In the genomic region with DNA sequence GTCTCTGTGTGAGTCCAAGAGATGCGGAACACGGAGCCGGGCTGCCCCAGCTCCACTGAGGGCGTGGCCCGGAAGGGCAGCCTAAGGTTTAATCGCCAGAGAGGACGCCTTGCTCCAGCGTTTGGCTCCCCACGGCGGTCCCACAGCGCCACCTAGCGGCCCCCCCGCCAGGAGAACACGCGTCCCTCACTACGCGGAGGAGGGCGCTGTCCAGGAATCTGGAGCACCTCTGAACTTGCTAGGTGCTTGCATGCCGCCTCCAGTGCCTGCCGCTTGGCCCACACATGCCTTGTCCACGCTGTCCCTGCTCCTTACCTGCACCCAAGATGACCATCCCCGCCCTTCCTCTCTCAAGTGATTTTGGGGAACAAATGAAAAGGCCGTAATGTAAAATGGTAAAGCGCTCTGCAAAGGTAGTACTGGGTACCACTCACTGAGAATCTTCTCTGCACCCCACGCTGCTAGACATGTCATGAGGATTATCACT, we compare ENCODE assay signal across 8 cellular contexts. TPM values are rescaled to one million over a fixed set of nuclear protein-coding genes. Genes with fewer than 3 reads are reported as not detected.
DNase-seq lines count a peak whose midpoint lies in the region; ATAC-seq, FAIRE-seq and TF ChIP-seq lines count a peak whose summit lies in the region.

No MANE protein-coding gene starts in this region.

- peak; percentile 42 for TF ChIP-seq CTCF in activated B cell treated with CpG ODN at 0.5 μM for 24 hours (IDR thresholded peaks at IDR 0.05)
- peak; percentile 100 for TF ChIP-seq CTCF in bronchial epithelial cell (IDR thresholded peaks at IDR 0.05; ENCODE audit: insufficient read depth, low read length, severe bottlenecking)
- TF ChIP-seq CTCF in kidney epithelial cell (IDR thresholded peaks at IDR 0.05; ENCODE audit: insufficient read depth, low read length, poor library complexity, severe bottlenecking), result peak; percentile 100

- DNase-seq in Ammon's horn (ENCODE audit: low spot score) (peak; percentile 83), NCI-H2227 (lab: John Stamatoyannopoulos, UW; ENCODE audit: unreplicated experiment) (peak; percentile 89), activated B cell treated with CpG ODN at 0.5 μM for 24 hours (peak; percentile 71), bronchial epithelial cell (ENCODE audit: low read depth) (peak; percentile 59), kidney epithelial cell (ENCODE audit: low read depth) (no peak)
- peak; percentile 93 to 94 for DNase-seq in stimulated activated CD4-positive, alpha-beta T cell treated with anti-CD3 and anti-CD28 coated beads, Interleukin-2, amount 100 ng/mL, for 24 hours

- H3K36me3 ChIP-seq in bronchial epithelial cell (ENCODE audit: control insufficient read depth, insufficient read depth, low read length) (no peaks in the 10 kb centered on the region), kidney epithelial cell (ENCODE audit: control insufficient read depth, insufficient read depth, low read length) (no peaks in the 10 kb centered on the region)

- no peak for FAIRE-seq in bronchial epithelial cell (lab: Jason Lieb, UNC)

- no peak overlapping the region for H3K27ac Mint-ChIP-seq in activated B cell treated with CpG ODN at 0.5 μM for 24 hours

- intact Hi-C loops in activated B cell treated with CpG ODN at 0.5 μM for 24 hours (cut with micrococcal nuclease), result loop anchor here (1.0 kb wide), 3 partner anchors 217 to 735 kb away; partner anchors contain the start of gene CEP70

- no peaks in the 10 kb centered on the region for H3K36me3 Mint-ChIP-seq in activated B cell treated with CpG ODN at 0.5 μM for 24 hours (ENCODE audit: low read depth)

- CTCF ChIA-PET in activated B cell treated with CpG ODN at 0.5 μM for 24 hours (lab: Charles Lee), result interaction anchor here (0.7 to 1.8 kb wide), 6 partner anchors 8 to 912 kb away, joined by 3 to 9 read pairs (median 4); partner anchors contain the start of gene CEP70

- H3K27me3 ChIP-seq in bronchial epithelial cell (ENCODE audit: control insufficient read depth, insufficient read depth, low read length) (peaks cover 5% of the 10 kb centered on the region), kidney epithelial cell (ENCODE audit: control insufficient read depth, insufficient read depth, low read length) (peaks cover 2% of the 10 kb centered on the region)

- POLR2A ChIA-PET in activated B cell treated with CpG ODN at 0.5 μM for 24 hours (lab: Charles Lee), result no interaction called here

- H3K4me1 Mint-ChIP-seq in activated B cell treated with CpG ODN at 0.5 μM for 24 hours, result peaks cover 9% of the 10 kb centered on the region

- peaks cover 26% of the 10 kb centered on the region for H3K27me3 Mint-ChIP-seq in activated B cell treated with CpG ODN at 0.5 μM for 24 hours

- ATAC-seq in GM18909 (IDR thresholded peaks at IDR 0.05; ENCODE audit: poor library complexity, unreplicated experiment) (peak; percentile 98), HG03139 (IDR thresholded peaks at IDR 0.05; ENCODE audit: unreplicated experiment) (peak; percentile 94), activated B cell treated with CpG ODN at 0.5 μM for 24 hours (ENCODE audit: low read depth) (peak; percentile 93)

- peak overlapping the region; percentile 69 for H3K4me3 Mint-ChIP-seq in activated B cell treated with CpG ODN at 0.5 μM for 24 hours

- H3K4me3 ChIP-seq in bronchial epithelial cell (ENCODE audit: low read depth, low read length) (no peak overlapping the region), kidney epithelial cell (ENCODE audit: low read depth, low read length) (no peak overlapping the region)

- H3K9me3 Mint-ChIP-seq in activated B cell treated with CpG ODN at 0.5 μM for 24 hours, result no peaks in the 10 kb centered on the region

RNA-seq across cellular contexts. Expression of gene MRPS22, which starts 14.4 kb away (rescaled TPM):
- total RNA-seq in activated B cell treated with CpG ODN at 0.5 μM for 24 hours (37.0 and 44.7 TPM in 2 replicates), bronchial epithelial cell (77.7 and 94.2 TPM in 2 replicates), kidney epithelial cell (45.7 and 46.3 TPM in 2 replicates)

Comparison
In these comparisons a context has a peak if more than half of its experiments do, and no peak if none do; other contexts are left out.
1. CTCF ChIP-seq: peak in every context shown above with its lines; median percentile 100 in bronchial epithelial cell; 100 in kidney epithelial cell; 42 in activated B cell treated with CpG ODN at 0.5 μM for 24 hours.